ENCODE assay signal across 21 cellular contexts in genomic region chr1:39908534-39908933, GRCh38. TPM values are rescaled to one million over a fixed set of nuclear protein-coding genes. Genes with fewer than 3 reads are reported as not detected.
DNase-seq lines count a peak whose midpoint lies in the region; ATAC-seq and TF ChIP-seq lines count a peak whose summit lies in the region.
"Had no signal": no experiment of that assay in that cellular context is flagged by ENCODE, and none has a peak within 500 bp of the region (broad histone marks: within the 10 kb centered on the region; RNA-seq: fewer than 3 reads in every experiment).

No MANE protein-coding gene starts in this region.

- H3K9me3 Mint-ChIP-seq in activated naive CD8-positive, alpha-beta T cell treated with anti-CD3 and anti-CD28 coated beads, Interleukin-2, amount 50 U/mL, for 24 hours = peaks cover 15% of the 10 kb centered on the region
- H3K9me3 Mint-ChIP-seq in activated naive CD8-positive, alpha-beta T cell treated with anti-CD3 and anti-CD28 coated beads for 36 hours = peaks cover 19% of the 10 kb centered on the region
- no peaks in the 10 kb centered on the region for H3K9me3 Mint-ChIP-seq in dendritic cell treated with granulocyte-macrophage colony-stimulating factor and Interleukin-4, amounts not matched to agents 40 ng/mL and 50 ng/mL, for 4 days

- POLR2A ChIA-PET in HEK293 (lab: Yijun Ruan, JAX) = no interaction called here

- TF ChIP-seq CTCF in HEK293 (tag by site-specific recombination; IDR thresholded peaks at IDR 0.05) (no peak), right atrium auricular region (IDR thresholded peaks at IDR 0.05) (no peak)

- H3K36me3 Mint-ChIP-seq in activated naive CD8-positive, alpha-beta T cell treated with anti-CD3 and anti-CD28 coated beads, Interleukin-2, amount 50 U/mL, for 24 hours (ENCODE audit: low read depth) = peaks cover 4% of the 10 kb centered on the region
- H3K36me3 Mint-ChIP-seq in activated naive CD8-positive, alpha-beta T cell treated with anti-CD3 and anti-CD28 coated beads for 36 hours = peaks cover 4% of the 10 kb centered on the region
- H3K36me3 Mint-ChIP-seq in dendritic cell treated with granulocyte-macrophage colony-stimulating factor and Interleukin-4, amounts not matched to agents 40 ng/mL and 50 ng/mL, for 4 days (ENCODE audit: low read depth) = peaks cover 5% of the 10 kb centered on the region

- no peak overlapping the region for H3K4me3 ChIP-seq in HEK293 (ENCODE audit: low read depth, low read length)
- no peak overlapping the region for H3K4me3 ChIP-seq in right atrium auricular region
- H3K4me3 ChIP-seq: A549, GM23248, HAP-1, K562 had no signal

- H3K27ac ChIP-seq in HEK293 (ENCODE audit: extremely low read depth, low read depth, low read length) = no peak overlapping the region
- H3K27ac ChIP-seq in right atrium auricular region = no peak overlapping the region
- H3K27ac ChIP-seq: 22Rv1, A549, C4-2B, GM23248 had no signal

- no peaks in the 10 kb centered on the region for H3K4me1 ChIP-seq in HEK293 (ENCODE audit: control insufficient read depth, insufficient read depth, low read length)
- no peaks in the 10 kb centered on the region for H3K4me1 ChIP-seq in right atrium auricular region
- H3K4me1 ChIP-seq: A549, HAP-1 had no signal

- no peaks in the 10 kb centered on the region for H3K36me3 ChIP-seq in HEK293 (ENCODE audit: control insufficient read depth in 2 of 2, insufficient read depth in 1 of 2, low read length in 2 of 2)
- no peaks in the 10 kb centered on the region for H3K36me3 ChIP-seq in right atrium auricular region
- H3K36me3 ChIP-seq: HAP-1 had no signal

- no peak overlapping the region for H3K4me3 Mint-ChIP-seq in activated naive CD8-positive, alpha-beta T cell treated with anti-CD3 and anti-CD28 coated beads, Interleukin-2, amount 50 U/mL, for 24 hours
- H3K4me3 Mint-ChIP-seq in activated naive CD8-positive, alpha-beta T cell treated with anti-CD3 and anti-CD28 coated beads for 36 hours = no peak overlapping the region
- H3K4me3 Mint-ChIP-seq in dendritic cell treated with granulocyte-macrophage colony-stimulating factor and Interleukin-4, amounts not matched to agents 40 ng/mL and 50 ng/mL, for 4 days = no peak overlapping the region
- H3K4me3 Mint-ChIP-seq: CD4-positive, alpha-beta memory T cell; HFFc6 had no signal

- no peaks in the 10 kb centered on the region for H3K9me3 ChIP-seq in HEK293 (ENCODE audit: control insufficient read depth, insufficient read depth, low read depth, low read length)
- H3K9me3 ChIP-seq in right atrium auricular region = peaks cover 0 to 7% of the 10 kb centered on the region in 2 donors

- ATAC-seq in activated naive CD8-positive, alpha-beta T cell treated with anti-CD3 and anti-CD28 coated beads, Interleukin-2, amount 50 U/mL, for 24 hours = peak; percentile 33
- ATAC-seq: A549, K562 had no signal

- no peak for DNase-seq in activated naive CD8-positive, alpha-beta T cell treated with anti-CD3 and anti-CD28 coated beads, Interleukin-2, amount 50 U/mL, for 24 hours
- no peak for DNase-seq in activated naive CD8-positive, alpha-beta T cell treated with anti-CD3 and anti-CD28 coated beads for 36 hours
- DNase-seq in right atrium auricular region (ENCODE audit: low spot score) (no peak), kidney tubule cell (ENCODE audit: low spot score) (no peak), HCEC 1CT (no peak)
- DNase-seq: AML-193; Calu3; CD4-positive, alpha-beta memory T cell; DMS79 treated with DMSO at 0.1 percent for 48 hours; GF-D8; GM23248; HFFc6; IMR-90 had no signal

- peaks cover 44% of the 10 kb centered on the region for H3K27me3 Mint-ChIP-seq in activated naive CD8-positive, alpha-beta T cell treated with anti-CD3 and anti-CD28 coated beads, Interleukin-2, amount 50 U/mL, for 24 hours
- H3K27me3 Mint-ChIP-seq in activated naive CD8-positive, alpha-beta T cell treated with anti-CD3 and anti-CD28 coated beads for 36 hours = peaks cover 66% of the 10 kb centered on the region
- H3K27me3 Mint-ChIP-seq in dendritic cell treated with granulocyte-macrophage colony-stimulating factor and Interleukin-4, amounts not matched to agents 40 ng/mL and 50 ng/mL, for 4 days = peaks cover 1% of the 10 kb centered on the region

- intact Hi-C loops in dendritic cell treated with granulocyte-macrophage colony-stimulating factor and Interleukin-4, amounts not matched to agents 40 ng/mL and 50 ng/mL, for 4 days (cut with micrococcal nuclease) = no loop called here

- peaks cover 10% of the 10 kb centered on the region for H3K4me1 Mint-ChIP-seq in activated naive CD8-positive, alpha-beta T cell treated with anti-CD3 and anti-CD28 coated beads, Interleukin-2, amount 50 U/mL, for 24 hours
- H3K4me1 Mint-ChIP-seq in activated naive CD8-positive, alpha-beta T cell treated with anti-CD3 and anti-CD28 coated beads for 36 hours = peaks cover 2% of the 10 kb centered on the region
- H3K4me1 Mint-ChIP-seq in dendritic cell treated with granulocyte-macrophage colony-stimulating factor and Interleukin-4, amounts not matched to agents 40 ng/mL and 50 ng/mL, for 4 days (ENCODE audit: low read depth) = peaks cover 56% of the 10 kb centered on the region
- H3K4me1 Mint-ChIP-seq: CD4-positive, alpha-beta memory T cell had no signal

- CTCF ChIA-PET in HEK293 (lab: Yijun Ruan, JAX) = interaction anchor here (0.6 to 5.3 kb wide), 5 partner anchors 9 to 92 kb away, joined by 3 to 39 read pairs (median 5); no protein-coding TSS in a partner anchor

- peak overlapping the region; percentile 21 for H3K27ac Mint-ChIP-seq in activated naive CD8-positive, alpha-beta T cell treated with anti-CD3 and anti-CD28 coated beads, Interleukin-2, amount 50 U/mL, for 24 hours
- no peak overlapping the region for H3K27ac Mint-ChIP-seq in activated naive CD8-positive, alpha-beta T cell treated with anti-CD3 and anti-CD28 coated beads for 36 hours
- peak overlapping the region; percentile 89 for H3K27ac Mint-ChIP-seq in dendritic cell treated with granulocyte-macrophage colony-stimulating factor and Interleukin-4, amounts not matched to agents 40 ng/mL and 50 ng/mL, for 4 days
- H3K27ac Mint-ChIP-seq: CD4-positive, alpha-beta memory T cell; HFFc6 had no signal

- H3K27me3 ChIP-seq in right atrium auricular region = no peaks in the 10 kb centered on the region

TF ChIP-seq in HEK293, 187 proteins besides CTCF, POLR2A, EP300 and RAD21:
- TF ChIP-seq GLIS1 (tag by site-specific recombination; IDR thresholded peaks at IDR 0.05) = no peak
- TF ChIP-seq ZNF280C (tag by site-specific recombination; IDR thresholded peaks at IDR 0.05) = no peak
- TF ChIP-seq SETDB1 (IDR thresholded peaks at IDR 0.05; ENCODE audit: insufficient read length, low read length) = peak; percentile 65

RNA-seq across cellular contexts. Expression of gene MYCL, which starts 6.8 kb away (rescaled TPM):
- total RNA-seq in activated naive CD8-positive, alpha-beta T cell treated with anti-CD3 and anti-CD28 coated beads for 36 hours = under 1 TPM; 0.08 to 0.20 TPM
- total RNA-seq in right atrium auricular region = 1 to 10 TPM in 1 of 2 donors, under 1 TPM in 1; 0.70 to 1.3 TPM
- total RNA-seq: H4 had no signal

RNA-seq across cellular contexts. Expression of gene TRIT1, which starts 25.2 kb away (rescaled TPM):
- 10 to 100 TPM; 42.3 to 44.0 TPM for total RNA-seq in activated naive CD8-positive, alpha-beta T cell treated with anti-CD3 and anti-CD28 coated beads for 36 hours
- total RNA-seq in right atrium auricular region = 10 to 100 TPM; 12.8 to 21.8 TPM

RNA-seq across cellular contexts. Expression of gene MFSD2A, which starts 46.4 kb away (rescaled TPM):
- 10 to 100 TPM; 20.2 to 22.3 TPM for total RNA-seq in activated naive CD8-positive, alpha-beta T cell treated with anti-CD3 and anti-CD28 coated beads for 36 hours
- total RNA-seq in right atrium auricular region = 1 to 10 TPM; 2.6 to 5.1 TPM
